Comparison of ENCODE assay signal across 9 cellular contexts in genomic region chr1:43532716-43533115, GRCh38. TPM values are rescaled to one million over a fixed set of nuclear protein-coding genes. Genes with fewer than 3 reads are reported as not detected.
DNase-seq lines count a peak whose midpoint lies in the region; ATAC-seq and TF ChIP-seq lines count a peak whose summit lies in the region.
"Had no signal": no experiment of that assay in that cellular context is flagged by ENCODE, and none has a peak within 500 bp of the region (broad histone marks: within the 10 kb centered on the region; RNA-seq: fewer than 3 reads in every experiment).

No MANE protein-coding gene starts in this region.

- H3K4me1 ChIP-seq in heart left ventricle (peaks cover 0 to 24% (median 4%) of the 10 kb centered on the region in 12 donors), colonic mucosa (peaks cover 6% of the 10 kb centered on the region)

- ATAC-seq in Right ventricle myocardium inferior: no peak
- no peak for ATAC-seq in heart left ventricle
- no peak for ATAC-seq in naive B cell (ENCODE audit: low read depth in 2 of 2)

- H3K27me3 ChIP-seq in heart left ventricle (peaks cover 0 to 27% (median 0%) of the 10 kb centered on the region in 9 donors), colonic mucosa (no peaks in the 10 kb centered on the region)

- H3K4me3 Mint-ChIP-seq in naive B cell: peak overlapping the region in 7 of 8 donors; percentile 84 to 94 (median 90)

- in situ Hi-C loops in G401 (cut with HindIII; ENCODE audit: low sequenced_read_pairs): no loop called here

- no peaks in the 10 kb centered on the region for H3K36me3 ChIP-seq in heart left ventricle
- no peaks in the 10 kb centered on the region for H3K36me3 ChIP-seq in colonic mucosa

- peaks cover 0 to 2% (median 0%) of the 10 kb centered on the region in 7 donors for H3K9me3 Mint-ChIP-seq in naive B cell

- intact Hi-C loops in Right ventricle myocardium inferior (cut with DNase I) (no loop called here), heart left ventricle (cut with DNase I) (loop anchor here in 5 of 10 donors (5.0 to 10.0 kb wide), 4 partner anchors 112 to 405 kb away; partner anchors contain the start of gene KDM4A (in 1 of the 5)), colonic mucosa (cut with DNase I) (loop anchor here (10.0 kb wide), 1 partner anchor 402 kb away; the partner anchor contains the start of gene ARTN)

- H3K27me3 Mint-ChIP-seq in naive B cell: peaks cover 41 to 57% (median 54%) of the 10 kb centered on the region in 3 donors

- peak overlapping the region in 1 of 2 donors; percentile 90 for H3K9ac ChIP-seq in colonic mucosa (ENCODE audit: low read depth in 2 of 2, low read length in 2 of 2)
- H3K9ac ChIP-seq: KMS-11 had no signal

- H3K27ac ChIP-seq in heart left ventricle (peak overlapping the region in 1 of 12 donors; percentile 88), colonic mucosa (peak overlapping the region; percentile 84)
- H3K27ac ChIP-seq: KMS-11 had no signal

- peaks cover 16 to 20% (median 17%) of the 10 kb centered on the region in 3 donors for H3K4me1 Mint-ChIP-seq in naive B cell

- peak; percentile 34 for DNase-seq in Right ventricle myocardium inferior (ENCODE audit: missing footprints)
- no peak for DNase-seq in heart left ventricle
- DNase-seq in colonic mucosa: peak; percentile 38
- DNase-seq in naive B cell: no peak
- no peak for DNase-seq in HT-29 (ENCODE audit: low spot score)
- DNase-seq in G401 (ENCODE audit: low spot score): no peak
- no peak for DNase-seq in cerebellum (ENCODE audit: low spot score)
- no peak for DNase-seq in NCI-H748 (lab: John Stamatoyannopoulos, UW; ENCODE audit: unreplicated experiment)

- no peak for TF ChIP-seq POLR2A in heart left ventricle (IDR thresholded peaks at IDR 0.05)

- peaks cover 0 to 16% of the 10 kb centered on the region in 2 donors for H3K36me3 Mint-ChIP-seq in naive B cell

- WGBS in heart left ventricle, 4 donors: 86 to 95% (median 89%) methylated on average over 5 of the region's 5 CpGs

- no peaks in the 10 kb centered on the region for H3K9me3 ChIP-seq in heart left ventricle
- no peaks in the 10 kb centered on the region for H3K9me3 ChIP-seq in colonic mucosa

- H3K4me3 ChIP-seq in heart left ventricle: no peak overlapping the region
- H3K4me3 ChIP-seq in colonic mucosa: peak overlapping the region; percentile 43

- H3K27ac Mint-ChIP-seq in naive B cell: no peak overlapping the region

- TF ChIP-seq CTCF in heart left ventricle (IDR thresholded peaks at IDR 0.05) (no peak), colonic mucosa (IDR thresholded peaks at IDR 0.05) (no peak)

RNA-seq across cellular contexts. Expression of gene PTPRF, which starts 2.0 kb away (rescaled TPM):
- total RNA-seq in Right ventricle myocardium inferior: 7.7 TPM
- 10 to 100 TPM in 1 of 9 donors, 1 to 10 TPM in 8; 2.1 to 74.1 (median 6.3) TPM for total RNA-seq in heart left ventricle
- polyA plus RNA-seq in heart left ventricle: 1 to 10 TPM in 1 of 2 donors, under 1 TPM in 1; 0.91 to 4.0 TPM
- total RNA-seq in colonic mucosa: 100 to 1,000 TPM; 351 to 449 TPM
- polyA plus RNA-seq in naive B cell (ENCODE audit: low read depth in 6 of 6): 1 to 10 TPM in 1 of 6 donors, under 1 TPM in 1, not detected in 4; 0.19 to 2.3 TPM
- 101 and 122 TPM in 2 replicates for total RNA-seq in HT-29 (2014; rRNA removed; shearing (Covaris generic))
- 46.6 and 61.3 TPM in 2 replicates for total RNA-seq in G401 (2014; rRNA removed; shearing (Covaris generic))
- total RNA-seq in cerebellum: 75.7 TPM

Comparison
In these comparisons a context has a peak if more than half of its experiments do, and no peak if none do; other contexts are left out.
1. DNase-seq: peak in Right ventricle myocardium inferior (single experiment) and colonic mucosa (single experiment); none in heart left ventricle (0 of 5), naive B cell (single experiment), HT-29 (single experiment), G401 (single experiment), cerebellum (single experiment) and NCI-H748 (single experiment).